In the genomic region with DNA sequence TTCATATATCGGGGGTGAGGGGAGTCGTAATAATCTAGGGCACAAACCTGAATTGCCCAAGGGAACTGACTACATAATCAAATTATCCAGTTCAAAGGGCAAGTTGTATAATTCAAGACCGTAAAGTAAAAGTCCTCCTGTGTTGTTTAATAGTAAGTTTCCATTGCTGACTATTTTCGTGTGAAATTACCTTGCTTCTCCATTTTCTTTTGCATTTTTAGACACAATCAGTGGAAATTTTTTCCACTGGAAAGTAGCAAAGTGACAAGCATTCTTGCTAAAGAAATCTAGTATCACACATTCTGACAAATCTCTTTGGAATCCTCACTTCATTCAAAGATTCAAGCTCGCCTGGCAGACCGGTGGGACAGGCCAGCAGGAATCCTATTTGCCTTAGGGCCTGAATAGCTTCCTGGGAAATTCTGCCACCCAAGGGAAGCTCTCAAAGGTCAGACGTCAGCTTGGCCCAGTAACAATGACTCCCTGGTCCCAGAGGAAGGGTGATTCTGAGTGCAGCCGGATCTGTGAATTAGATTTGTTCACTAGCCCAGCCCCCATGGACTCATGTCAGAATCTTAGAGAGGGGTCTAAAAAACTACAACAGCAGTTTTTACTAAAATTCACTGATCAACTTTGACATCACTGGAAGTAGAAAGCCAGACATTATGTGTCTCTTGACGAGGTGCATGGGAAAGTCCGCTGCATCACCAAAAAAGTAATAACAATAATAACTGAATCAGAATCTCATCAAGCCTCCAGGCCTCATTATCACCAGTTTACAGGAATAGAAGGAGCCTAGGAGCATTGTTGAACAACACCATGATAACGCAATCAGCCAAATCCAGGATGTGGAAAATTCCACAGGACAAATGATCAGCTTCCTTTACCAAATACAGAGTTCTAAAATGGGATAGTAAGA, we compare ENCODE assay signal across 10 cellular contexts.
DNase-seq lines count a peak whose midpoint lies in the region; ATAC-seq and TF ChIP-seq lines count a peak whose summit lies in the region.
"Had no signal": no experiment of that assay in that cellular context is flagged by ENCODE, and none has a peak within 500 bp of the region (broad histone marks: within the 10 kb centered on the region; RNA-seq: fewer than 3 reads in every experiment).

No MANE protein-coding gene starts in this region.

- H3K9me3 ChIP-seq in testis = no peaks in the 10 kb centered on the region
- H3K9me3 ChIP-seq: lower lobe of right lung had no signal

- no peak for TF ChIP-seq POLR2A in testis (IDR thresholded peaks at IDR 0.05)

- H3K4me1 ChIP-seq in testis = peaks cover 41% of the 10 kb centered on the region

- no peaks in the 10 kb centered on the region for H3K27me3 ChIP-seq in testis

- no peak overlapping the region for H3K4me3 ChIP-seq in testis
- H3K4me3 ChIP-seq: lower lobe of right lung had no signal

- WGBS in testis, 2 donors = 49 to 58% methylated on average over 11 of the region's 11 CpGs

- TF ChIP-seq CTCF in testis (IDR thresholded peaks at IDR 0.05) = no peak

- no peaks in the 10 kb centered on the region for H3K36me3 ChIP-seq in testis (ENCODE audit: low read depth, missing control alignments)
- H3K36me3 ChIP-seq: lower lobe of right lung, WERI-Rb-1 had no signal

- H3K27ac Mint-ChIP-seq in activated naive CD4-positive, alpha-beta T cell treated with anti-CD3 and anti-CD28 coated beads, Interleukin-2, amount 50 U/mL, for 72 hours = no peak overlapping the region

- H3K36me3 Mint-ChIP-seq in activated naive CD4-positive, alpha-beta T cell treated with anti-CD3 and anti-CD28 coated beads, Interleukin-2, amount 50 U/mL, for 72 hours = no peaks in the 10 kb centered on the region

- H3K9me3 Mint-ChIP-seq in activated naive CD4-positive, alpha-beta T cell treated with anti-CD3 and anti-CD28 coated beads, Interleukin-2, amount 50 U/mL, for 72 hours = no peaks in the 10 kb centered on the region

- intact Hi-C loops in testis (cut with DNase I; ENCODE audit: low total_unique reads) = no loop called here

- ATAC-seq in activated naive CD4-positive, alpha-beta T cell treated with anti-CD3 and anti-CD28 coated beads, Interleukin-2, amount 50 U/mL, for 72 hours = no peak

- peak overlapping the region; percentile 1 to 74 for H3K27ac ChIP-seq in testis
- H3K27ac ChIP-seq: lower lobe of right lung, WERI-Rb-1 had no signal

- in situ Hi-C loops in T47D (cut with HindIII; ENCODE audit: low pct_unique_long_range_greater_than_20kb, low sequenced_read_pairs) = no loop called here

- DNase-seq in HS-5 (ENCODE audit: low read depth) (peak; percentile 30), T47D (ENCODE audit: low read depth in 1 of 2, low spot score in 1 of 2) (peak; percentile 16 to 90), islet precursor cell (peak; percentile 98), testis (peak; percentile 36), NCI-H187 (lab: John Stamatoyannopoulos, UW) (no peak), cortex of kidney (lab: John Stamatoyannopoulos, UW) (no peak), RPMI8226 (no peak)
- DNase-seq in activated naive CD4-positive, alpha-beta T cell treated with anti-CD3 and anti-CD28 coated beads, Interleukin-2, amount 50 U/mL, for 72 hours (ENCODE audit: low spot score in 2 of 2) = no peak
- DNase-seq: lower lobe of right lung, WERI-Rb-1 had no signal

Comparison
In these comparisons a context has a peak if more than half of its experiments do, and no peak if none do; other contexts are left out.
1. DNase-seq: peak in HS-5 (single experiment), T47D (2 of 2), islet precursor cell (single experiment) and testis (single experiment); none in NCI-H187 (0 of 2), activated naive CD4-positive, alpha-beta T cell treated with anti-CD3 and anti-CD28 coated beads, Interleukin-2, amount 50 U/mL, for 72 hours (0 of 2), cortex of kidney (single experiment) and RPMI8226 (single experiment).